1 cellular context compared by ENCODE assay signal in the genomic region with DNA sequence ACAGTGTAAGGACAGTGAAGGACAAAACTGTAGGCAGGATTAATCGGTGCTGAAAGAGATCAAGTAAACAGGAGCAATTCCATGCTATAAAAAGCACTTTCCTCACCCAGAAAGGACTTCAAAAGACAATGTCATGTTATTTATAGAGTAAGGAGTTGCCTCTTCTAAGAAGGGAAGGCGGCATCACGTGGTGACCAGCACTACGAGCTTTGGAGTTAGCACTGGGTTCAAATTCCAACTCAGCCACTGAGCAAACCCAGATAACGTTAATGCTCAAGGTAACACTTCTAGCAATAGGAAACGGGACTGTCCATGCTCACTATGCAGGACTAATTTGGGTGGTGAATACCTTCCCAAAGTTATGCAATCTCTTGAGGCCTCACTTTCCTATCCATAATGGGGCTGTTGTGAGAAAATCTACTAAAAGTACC.
TF ChIP-seq lines count a peak whose summit lies in the region.

No MANE protein-coding gene starts in this region.

TF ChIP-seq in HepG2, 621 proteins besides CTCF, POLR2A, EP300 and RAD21 (continued from another document and continues in another):
- TF ChIP-seq, protein P1, sequence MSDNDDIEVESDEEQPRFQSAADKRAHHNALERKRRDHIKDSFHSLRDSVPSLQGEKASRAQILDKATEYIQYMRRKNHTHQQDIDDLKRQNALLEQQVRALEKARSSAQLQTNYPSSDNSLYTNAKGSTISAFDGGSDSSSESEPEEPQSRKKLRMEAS (IDR thresholded peaks at IDR 0.05): peak; percentile 89
- TF ChIP-seq, protein P2, sequence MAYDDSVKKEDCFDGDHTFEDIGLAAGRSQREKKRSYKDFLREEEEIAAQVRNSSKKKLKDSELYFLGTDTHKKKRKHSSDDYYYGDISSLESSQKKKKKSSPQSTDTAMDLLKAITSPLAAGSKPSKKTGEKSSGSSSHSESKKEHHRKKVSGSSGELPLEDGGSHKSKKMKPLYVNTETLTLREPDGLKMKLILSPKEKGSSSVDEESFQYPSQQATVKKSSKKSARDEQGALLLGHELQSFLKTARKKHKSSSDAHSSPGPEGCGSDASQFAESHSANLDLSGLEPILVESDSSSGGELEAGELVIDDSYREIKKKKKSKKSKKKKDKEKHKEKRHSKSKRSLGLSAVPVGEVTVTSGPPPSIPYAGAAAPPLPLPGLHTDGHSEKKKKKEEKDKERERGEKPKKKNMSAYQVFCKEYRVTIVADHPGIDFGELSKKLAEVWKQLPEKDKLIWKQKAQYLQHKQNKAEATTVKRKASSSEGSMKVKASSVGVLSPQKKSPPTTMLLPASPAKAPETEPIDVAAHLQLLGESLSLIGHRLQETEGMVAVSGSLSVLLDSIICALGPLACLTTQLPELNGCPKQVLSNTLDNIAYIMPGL (CRISPR knock-in tag; IDR thresholded peaks at IDR 0.05; ENCODE audit: borderline replicate concordance in 1 of 2, low read depth in 1 of 2): no peak; a peak in 3 of 4 replicates
- TF ChIP-seq SOX6 (IDR thresholded peaks at IDR 0.05) (no peak), SOX6 (CRISPR knock-in tag; IDR thresholded peaks at IDR 0.05) (peak; percentile 91), BRD4 (CRISPR knock-in tag; IDR thresholded peaks at IDR 0.05) (no peak), YY1 (IDR thresholded peaks at IDR 0.05; ENCODE audit: insufficient read depth, insufficient replicate concordance, low read depth, low read length) (no peak), KDM2A (CRISPR knock-in tag; IDR thresholded peaks at IDR 0.05; ENCODE audit: borderline replicate concordance, low read depth) (no peak), TRIM24 (CRISPR knock-in tag; IDR thresholded peaks at IDR 0.05) (peak; percentile 66; the same call in 1 of the 2 replicates), MED8 (CRISPR knock-in tag; IDR thresholded peaks at IDR 0.05; ENCODE audit: insufficient replicate concordance) (peak; percentile 76), ZNF350 (CRISPR knock-in tag; IDR thresholded peaks at IDR 0.05; ENCODE audit: borderline replicate concordance, low read depth) (peak; percentile 53; the same call in 1 of the 2 replicates), MTF2 (CRISPR knock-in tag; IDR thresholded peaks at IDR 0.05; ENCODE audit: borderline replicate concordance) (0 out of 2 replicates have a peak, but pooled peaks have one; percentile 30), XRCC5 (optimal IDR thresholded peaks at IDR 0.05; ENCODE audit: low read length) (no peak), TAF15 (IDR thresholded peaks at IDR 0.05; ENCODE audit: low read depth, low read length, poor library complexity, severe bottlenecking) (no peak), ZNF83 (CRISPR knock-in tag; IDR thresholded peaks at IDR 0.05; ENCODE audit: borderline replicate concordance) (no peak), ZKSCAN8 (CRISPR knock-in tag; IDR thresholded peaks at IDR 0.05; ENCODE audit: borderline replicate concordance) (0 out of 2 replicates have a peak, but pooled peaks have one; percentile 55), ZMYM2 (CRISPR knock-in tag; IDR thresholded peaks at IDR 0.05) (peak; percentile 86), ZNF274 (CRISPR knock-in tag; IDR thresholded peaks at IDR 0.05) (no peak), ZNF772 (CRISPR knock-in tag; IDR thresholded peaks at IDR 0.05) (0 out of 2 replicates have a peak, but pooled peaks have one; percentile 19), ZBTB7B (CRISPR knock-in tag; IDR thresholded peaks at IDR 0.05) (0 out of 2 replicates have a peak, but pooled peaks have one; percentile 30), NONO (IDR thresholded peaks at IDR 0.05) (no peak), NONO (CRISPR knock-in tag; conservative IDR thresholded peaks at IDR 0.05) (no peak; the same call in none of the 2 replicates)
- TF ChIP-seq, protein P3, sequence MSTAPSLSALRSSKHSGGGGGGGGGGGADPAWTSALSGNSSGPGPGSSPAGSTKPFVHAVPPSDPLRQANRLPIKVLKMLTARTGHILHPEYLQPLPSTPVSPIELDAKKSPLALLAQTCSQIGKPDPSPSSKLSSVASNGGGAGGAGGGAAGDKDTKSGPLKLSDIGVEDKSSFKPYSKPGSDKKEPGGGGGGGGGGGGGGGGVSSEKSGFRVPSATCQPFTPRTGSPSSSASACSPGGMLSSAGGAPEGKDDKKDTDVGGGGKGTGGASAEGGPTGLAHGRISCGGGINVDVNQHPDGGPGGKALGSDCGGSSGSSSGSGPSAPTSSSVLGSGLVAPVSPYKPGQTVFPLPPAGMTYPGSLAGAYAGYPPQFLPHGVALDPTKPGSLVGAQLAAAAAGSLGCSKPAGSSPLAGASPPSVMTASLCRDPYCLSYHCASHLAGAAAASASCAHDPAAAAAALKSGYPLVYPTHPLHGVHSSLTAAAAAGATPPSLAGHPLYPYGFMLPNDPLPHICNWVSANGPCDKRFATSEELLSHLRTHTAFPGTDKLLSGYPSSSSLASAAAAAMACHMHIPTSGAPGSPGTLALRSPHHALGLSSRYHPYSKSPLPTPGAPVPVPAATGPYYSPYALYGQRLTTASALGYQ (CRISPR knock-in tag; IDR thresholded peaks at IDR 0.05): peak; percentile 58
- TF ChIP-seq, protein P4, sequence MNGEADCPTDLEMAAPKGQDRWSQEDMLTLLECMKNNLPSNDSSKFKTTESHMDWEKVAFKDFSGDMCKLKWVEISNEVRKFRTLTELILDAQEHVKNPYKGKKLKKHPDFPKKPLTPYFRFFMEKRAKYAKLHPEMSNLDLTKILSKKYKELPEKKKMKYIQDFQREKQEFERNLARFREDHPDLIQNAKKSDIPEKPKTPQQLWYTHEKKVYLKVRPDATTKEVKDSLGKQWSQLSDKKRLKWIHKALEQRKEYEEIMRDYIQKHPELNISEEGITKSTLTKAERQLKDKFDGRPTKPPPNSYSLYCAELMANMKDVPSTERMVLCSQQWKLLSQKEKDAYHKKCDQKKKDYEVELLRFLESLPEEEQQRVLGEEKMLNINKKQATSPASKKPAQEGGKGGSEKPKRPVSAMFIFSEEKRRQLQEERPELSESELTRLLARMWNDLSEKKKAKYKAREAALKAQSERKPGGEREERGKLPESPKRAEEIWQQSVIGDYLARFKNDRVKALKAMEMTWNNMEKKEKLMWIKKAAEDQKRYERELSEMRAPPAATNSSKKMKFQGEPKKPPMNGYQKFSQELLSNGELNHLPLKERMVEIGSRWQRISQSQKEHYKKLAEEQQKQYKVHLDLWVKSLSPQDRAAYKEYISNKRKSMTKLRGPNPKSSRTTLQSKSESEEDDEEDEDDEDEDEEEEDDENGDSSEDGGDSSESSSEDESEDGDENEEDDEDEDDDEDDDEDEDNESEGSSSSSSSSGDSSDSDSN (CRISPR knock-in tag; IDR thresholded peaks at IDR 0.05): peak; percentile 30; the same call in 1 of the 2 replicates
- TF ChIP-seq, protein P5, sequence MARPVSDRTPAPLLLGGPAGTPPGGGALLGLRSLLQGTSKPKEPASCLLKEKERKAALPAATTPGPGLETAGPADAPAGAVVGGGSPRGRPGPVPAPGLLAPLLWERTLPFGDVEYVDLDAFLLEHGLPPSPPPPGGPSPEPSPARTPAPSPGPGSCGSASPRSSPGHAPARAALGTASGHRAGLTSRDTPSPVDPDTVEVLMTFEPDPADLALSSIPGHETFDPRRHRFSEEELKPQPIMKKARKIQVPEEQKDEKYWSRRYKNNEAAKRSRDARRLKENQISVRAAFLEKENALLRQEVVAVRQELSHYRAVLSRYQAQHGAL (CRISPR knock-in tag; IDR thresholded peaks at IDR 0.05; ENCODE audit: not compliant biosample characterization): no peak
- TF ChIP-seq, protein P6, sequence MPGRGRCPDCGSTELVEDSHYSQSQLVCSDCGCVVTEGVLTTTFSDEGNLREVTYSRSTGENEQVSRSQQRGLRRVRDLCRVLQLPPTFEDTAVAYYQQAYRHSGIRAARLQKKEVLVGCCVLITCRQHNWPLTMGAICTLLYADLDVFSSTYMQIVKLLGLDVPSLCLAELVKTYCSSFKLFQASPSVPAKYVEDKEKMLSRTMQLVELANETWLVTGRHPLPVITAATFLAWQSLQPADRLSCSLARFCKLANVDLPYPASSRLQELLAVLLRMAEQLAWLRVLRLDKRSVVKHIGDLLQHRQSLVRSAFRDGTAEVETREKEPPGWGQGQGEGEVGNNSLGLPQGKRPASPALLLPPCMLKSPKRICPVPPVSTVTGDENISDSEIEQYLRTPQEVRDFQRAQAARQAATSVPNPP (CRISPR knock-in tag; IDR thresholded peaks at IDR 0.05): no peak
- TF ChIP-seq, protein P7, sequence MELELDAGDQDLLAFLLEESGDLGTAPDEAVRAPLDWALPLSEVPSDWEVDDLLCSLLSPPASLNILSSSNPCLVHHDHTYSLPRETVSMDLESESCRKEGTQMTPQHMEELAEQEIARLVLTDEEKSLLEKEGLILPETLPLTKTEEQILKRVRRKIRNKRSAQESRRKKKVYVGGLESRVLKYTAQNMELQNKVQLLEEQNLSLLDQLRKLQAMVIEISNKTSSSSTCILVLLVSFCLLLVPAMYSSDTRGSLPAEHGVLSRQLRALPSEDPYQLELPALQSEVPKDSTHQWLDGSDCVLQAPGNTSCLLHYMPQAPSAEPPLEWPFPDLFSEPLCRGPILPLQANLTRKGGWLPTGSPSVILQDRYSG (CRISPR knock-in tag; IDR thresholded peaks at IDR 0.05): 0 out of 2 replicates have a peak, but pooled peaks have one; percentile 45
- TF ChIP-seq, protein P8, sequence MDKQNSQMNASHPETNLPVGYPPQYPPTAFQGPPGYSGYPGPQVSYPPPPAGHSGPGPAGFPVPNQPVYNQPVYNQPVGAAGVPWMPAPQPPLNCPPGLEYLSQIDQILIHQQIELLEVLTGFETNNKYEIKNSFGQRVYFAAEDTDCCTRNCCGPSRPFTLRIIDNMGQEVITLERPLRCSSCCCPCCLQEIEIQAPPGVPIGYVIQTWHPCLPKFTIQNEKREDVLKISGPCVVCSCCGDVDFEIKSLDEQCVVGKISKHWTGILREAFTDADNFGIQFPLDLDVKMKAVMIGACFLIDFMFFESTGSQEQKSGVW (CRISPR knock-in tag; IDR thresholded peaks at IDR 0.05; ENCODE audit: borderline replicate concordance): no peak
- TF ChIP-seq, protein P9, sequence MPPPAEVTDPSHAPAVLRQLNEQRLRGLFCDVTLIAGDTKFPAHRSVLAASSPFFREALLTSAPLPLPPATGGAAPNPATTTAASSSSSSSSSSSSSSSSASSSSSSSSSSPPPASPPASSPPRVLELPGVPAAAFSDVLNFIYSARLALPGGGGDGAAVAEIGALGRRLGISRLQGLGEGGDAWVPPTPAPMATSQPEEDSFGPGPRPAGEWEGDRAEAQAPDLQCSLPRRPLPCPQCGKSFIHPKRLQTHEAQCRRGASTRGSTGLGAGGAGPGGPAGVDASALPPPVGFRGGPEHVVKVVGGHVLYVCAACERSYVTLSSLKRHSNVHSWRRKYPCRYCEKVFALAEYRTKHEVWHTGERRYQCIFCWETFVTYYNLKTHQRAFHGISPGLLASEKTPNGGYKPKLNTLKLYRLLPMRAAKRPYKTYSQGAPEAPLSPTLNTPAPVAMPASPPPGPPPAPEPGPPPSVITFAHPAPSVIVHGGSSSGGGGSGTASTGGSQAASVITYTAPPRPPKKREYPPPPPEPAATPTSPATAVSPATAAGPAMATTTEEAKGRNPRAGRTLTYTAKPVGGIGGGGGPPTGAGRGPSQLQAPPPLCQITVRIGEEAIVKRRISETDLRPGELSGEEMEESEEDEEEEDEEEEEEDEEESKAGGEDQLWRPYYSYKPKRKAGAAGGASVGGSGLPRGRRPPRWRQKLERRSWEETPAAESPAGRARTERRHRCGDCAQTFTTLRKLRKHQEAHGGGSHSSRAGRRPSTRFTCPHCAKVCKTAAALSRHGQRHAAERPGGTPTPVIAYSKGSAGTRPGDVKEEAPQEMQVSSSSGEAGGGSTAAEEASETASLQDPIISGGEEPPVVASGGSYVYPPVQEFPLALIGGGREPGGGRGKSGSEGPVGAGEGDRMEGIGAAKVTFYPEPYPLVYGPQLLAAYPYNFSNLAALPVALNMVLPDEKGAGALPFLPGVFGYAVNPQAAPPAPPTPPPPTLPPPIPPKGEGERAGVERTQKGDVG (CRISPR knock-in tag; IDR thresholded peaks at IDR 0.05; ENCODE audit: borderline replicate concordance): peak; percentile 50; the same call in 1 of the 2 replicates
- TF ChIP-seq, protein P10, sequence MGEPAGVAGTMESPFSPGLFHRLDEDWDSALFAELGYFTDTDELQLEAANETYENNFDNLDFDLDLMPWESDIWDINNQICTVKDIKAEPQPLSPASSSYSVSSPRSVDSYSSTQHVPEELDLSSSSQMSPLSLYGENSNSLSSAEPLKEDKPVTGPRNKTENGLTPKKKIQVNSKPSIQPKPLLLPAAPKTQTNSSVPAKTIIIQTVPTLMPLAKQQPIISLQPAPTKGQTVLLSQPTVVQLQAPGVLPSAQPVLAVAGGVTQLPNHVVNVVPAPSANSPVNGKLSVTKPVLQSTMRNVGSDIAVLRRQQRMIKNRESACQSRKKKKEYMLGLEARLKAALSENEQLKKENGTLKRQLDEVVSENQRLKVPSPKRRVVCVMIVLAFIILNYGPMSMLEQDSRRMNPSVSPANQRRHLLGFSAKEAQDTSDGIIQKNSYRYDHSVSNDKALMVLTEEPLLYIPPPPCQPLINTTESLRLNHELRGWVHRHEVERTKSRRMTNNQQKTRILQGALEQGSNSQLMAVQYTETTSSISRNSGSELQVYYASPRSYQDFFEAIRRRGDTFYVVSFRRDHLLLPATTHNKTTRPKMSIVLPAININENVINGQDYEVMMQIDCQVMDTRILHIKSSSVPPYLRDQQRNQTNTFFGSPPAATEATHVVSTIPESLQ (CRISPR knock-in tag; conservative IDR thresholded peaks at IDR 0.05): no peak; the same call in 1 of the 2 replicates
- TF ChIP-seq, protein P11, sequence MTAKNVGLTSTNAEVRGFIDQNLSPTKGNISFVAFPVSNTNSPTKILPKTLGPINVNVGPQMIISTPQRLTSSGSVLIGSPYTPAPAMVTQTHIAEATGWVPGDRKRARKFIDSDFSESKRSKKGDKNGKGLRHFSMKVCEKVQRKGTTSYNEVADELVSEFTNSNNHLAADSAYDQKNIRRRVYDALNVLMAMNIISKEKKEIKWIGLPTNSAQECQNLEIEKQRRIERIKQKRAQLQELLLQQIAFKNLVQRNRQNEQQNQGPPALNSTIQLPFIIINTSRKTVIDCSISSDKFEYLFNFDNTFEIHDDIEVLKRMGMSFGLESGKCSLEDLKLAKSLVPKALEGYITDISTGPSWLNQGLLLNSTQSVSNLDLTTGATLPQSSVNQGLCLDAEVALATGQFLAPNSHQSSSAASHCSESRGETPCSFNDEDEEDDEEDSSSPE (CRISPR knock-in tag; IDR thresholded peaks at IDR 0.05): 0 out of 2 replicates have a peak, but pooled peaks have one; percentile 5
- TF ChIP-seq, protein P12, sequence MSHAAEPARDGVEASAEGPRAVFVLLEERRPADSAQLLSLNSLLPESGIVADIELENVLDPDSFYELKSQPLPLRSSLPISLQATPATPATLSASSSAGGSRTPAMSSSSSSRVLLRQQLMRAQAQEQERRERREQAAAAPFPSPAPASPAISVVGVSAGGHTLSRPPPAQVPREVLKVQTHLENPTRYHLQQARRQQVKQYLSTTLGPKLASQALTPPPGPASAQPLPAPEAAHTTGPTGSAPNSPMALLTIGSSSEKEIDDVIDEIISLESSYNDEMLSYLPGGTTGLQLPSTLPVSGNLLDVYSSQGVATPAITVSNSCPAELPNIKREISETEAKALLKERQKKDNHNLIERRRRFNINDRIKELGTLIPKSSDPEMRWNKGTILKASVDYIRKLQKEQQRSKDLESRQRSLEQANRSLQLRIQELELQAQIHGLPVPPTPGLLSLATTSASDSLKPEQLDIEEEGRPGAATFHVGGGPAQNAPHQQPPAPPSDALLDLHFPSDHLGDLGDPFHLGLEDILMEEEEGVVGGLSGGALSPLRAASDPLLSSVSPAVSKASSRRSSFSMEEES (CRISPR knock-in tag; IDR thresholded peaks at IDR 0.05): peak; percentile 95
